ENCODE assay signal across 17 cellular contexts in genomic region chr2:140667203-140667602, GRCh38.
DNase-seq lines count a peak whose midpoint lies in the region; ATAC-seq, FAIRE-seq and TF ChIP-seq lines count a peak whose summit lies in the region.
"Had no signal": no experiment of that assay in that cellular context is flagged by ENCODE, and none has a peak within 500 bp of the region (broad histone marks: within the 10 kb centered on the region; RNA-seq: fewer than 3 reads in every experiment).

No MANE protein-coding gene starts in this region.

- no peaks in the 10 kb centered on the region for H3F3A ChIP-seq in GM23338 (replicated peaks; ENCODE audit: low read depth)

- H3K56ac ChIP-seq in H1 (replicated peaks; ENCODE audit: insufficient read length, low read depth, low read length) = no peak overlapping the region

- no peak overlapping the region for H3K9ac ChIP-seq in H1 (replicated peaks in 1 of 4; ENCODE audit: extremely low read depth in 1 of 4, low read depth in 3 of 4, low read length in 3 of 4)
- H3K9ac ChIP-seq: GM23248 had no signal

- H3K27me3 Mint-ChIP-seq in GM23338 (ENCODE audit: insufficient read depth, low read depth, poor library complexity) = no peaks in the 10 kb centered on the region
- H3K27me3 Mint-ChIP-seq: B cell; CD4-positive, alpha-beta T cell; IgD-negative memory B cell had no signal

- WGBS in H1 (ENCODE audit: extremely low coverage in 1 of 2, insufficient coverage in 1 of 2, insufficient read length in 1 of 2, insufficient replicate concordance in 2 of 2, low coverage in 1 of 2, low lambda C conversion rate in 2 of 2, missing lambda C conversion rate in 1 of 2), 2 experiments = 95% methylated on average over 2 of the region's 2 CpGs; no CpG with 5 or more reads in 1 of the 2 experiments
- 33 to 47% (median 44%) methylated on average over 2 of the region's 2 CpGs for WGBS in stomach, 5 donors

- H3K79me1 ChIP-seq in H1 (ENCODE audit: low read depth, low read length) = no peaks in the 10 kb centered on the region

- no peaks in the 10 kb centered on the region; the same call in 2 of the 3 replicates for H3K4me1 Mint-ChIP-seq in GM23338
- H3K4me1 Mint-ChIP-seq: B cell, H9, IgD-negative memory B cell had no signal

- H3K27ac Mint-ChIP-seq in GM23338 = 0 out of 2 replicates have a peak overlapping the region, but pooled peaks have one; percentile 33
- H3K27ac Mint-ChIP-seq: B cell; CD4-positive, alpha-beta T cell; IgD-negative memory B cell had no signal

- no peak overlapping the region for H3K27ac ChIP-seq in GM23338 (ENCODE audit: low read depth)
- H3K27ac ChIP-seq in H1 (ENCODE audit: low read depth, low read length) = no peak overlapping the region
- H3K27ac ChIP-seq in stomach = peak overlapping the region; percentile 2 to 61 (median 34)
- H3K27ac ChIP-seq: GM23248 had no signal

- no peak for FAIRE-seq in H1 (lab: Jason Lieb, UNC)
- FAIRE-seq: A204.1, GM18507 had no signal

- H3K79me2 ChIP-seq in GM23338 (replicated peaks; ENCODE audit: insufficient read depth) (no peaks in the 10 kb centered on the region), H1 (ENCODE audit: control insufficient read depth in 1 of 2, insufficient read depth in 2 of 2, low read length in 2 of 2) (no peaks in the 10 kb centered on the region)

- DNase-seq in NCI-H2029 treated with DMSO at 0.1 percent for 48 hours (lab: John Stamatoyannopoulos, UW) = peak; percentile 4
- no peak for DNase-seq in NCI-H2029 (lab: John Stamatoyannopoulos, UW)
- no peak for DNase-seq in GM23338 (ENCODE audit: low spot score)
- DNase-seq in H1 (ENCODE audit: low read depth in 1 of 2, low spot score in 2 of 2) = no peak
- no peak for DNase-seq in stomach
- DNase-seq in NCI-H526 treated with DMSO at 0.1 percent for 48 hours (lab: John Stamatoyannopoulos, UW) = no peak
- DNase-seq: C1 segment of cervical spinal cord; Calu3; CD4-positive, alpha-beta T cell; DMS 273 treated with DMSO at 0.1 percent for 48 hours; GM23248; H9 had no signal

- H3K27me3 ChIP-seq in GM23338 (ENCODE audit: insufficient read depth) (no peaks in the 10 kb centered on the region), H1 (replicated peaks in 1 of 4; ENCODE audit: control insufficient read depth in 3 of 4, extremely low read depth in 1 of 4, insufficient read depth in 3 of 4, low read length in 3 of 4) (no peaks in the 10 kb centered on the region), stomach (no peaks in the 10 kb centered on the region)

- no peak overlapping the region for H3K23ac ChIP-seq in H1 (ENCODE audit: insufficient read length)

- H3K36me3 Mint-ChIP-seq in GM23338 (ENCODE audit: low read depth) = no peaks in the 10 kb centered on the region
- H3K36me3 Mint-ChIP-seq: IgD-negative memory B cell had no signal

- no peak overlapping the region for H4K8ac ChIP-seq in H1 (ENCODE audit: extremely low read depth, insufficient read depth, low read length)

- H3K4me3 ChIP-seq in GM23338 = no peak overlapping the region
- no peak overlapping the region for H3K4me3 ChIP-seq in H1 (ENCODE audit: extremely low read depth in 1 of 4, insufficient read depth in 2 of 4, low read depth in 3 of 4, low read length in 4 of 4)
- no peak overlapping the region for H3K4me3 ChIP-seq in stomach
- H3K4me3 ChIP-seq: GM23248 had no signal

- H3K9me3 ChIP-seq in H1 (ENCODE audit: insufficient read depth in 2 of 2, low read depth in 1 of 2, low read length in 1 of 2) (no peaks in the 10 kb centered on the region), stomach (no peaks in the 10 kb centered on the region)

- H3K36me3 ChIP-seq in GM23338 (ENCODE audit: insufficient read depth) (no peaks in the 10 kb centered on the region), H1 (ENCODE audit: control insufficient read depth in 2 of 4, insufficient read depth in 4 of 4, low read length in 3 of 4) (no peaks in the 10 kb centered on the region), stomach (no peaks in the 10 kb centered on the region)

- H3K9me3 Mint-ChIP-seq in GM23338 = no peaks in the 10 kb centered on the region
- H3K9me3 Mint-ChIP-seq: H9 had no signal

- no peak overlapping the region for H2BK5ac ChIP-seq in H1 (ENCODE audit: low read depth, low read length)

- H4K5ac ChIP-seq in H1 (ENCODE audit: insufficient read length, low read depth, low read length) = no peak overlapping the region

- H2BK120ac ChIP-seq in H1 (replicated peaks; ENCODE audit: low read depth, low read length) = no peak overlapping the region

- no peak overlapping the region for H2AK5ac ChIP-seq in H1 (ENCODE audit: low read depth, low read length)

- POLR2A ChIA-PET in H1 (lab: Charles Lee; ENCODE audit: partially characterized antibody) = no interaction called here

- no peak overlapping the region for H2BK15ac ChIP-seq in H1 (ENCODE audit: low read length)

- no peaks in the 10 kb centered on the region for H3K9me2 ChIP-seq in GM23338 (ENCODE audit: insufficient read depth)

- H3K4me2 ChIP-seq in GM23338 = no peak overlapping the region
- H3K4me2 ChIP-seq in H1 (ENCODE audit: insufficient read depth in 1 of 2, low read depth in 2 of 2, low read length in 2 of 2) = no peak overlapping the region

- H3K4me3 Mint-ChIP-seq in GM23338 = no peak overlapping the region
- H3K4me3 Mint-ChIP-seq: B cell; CD4-positive, alpha-beta T cell; H9; IgD-negative memory B cell had no signal

- TF ChIP-seq CTCF in GM23338 (conservative IDR thresholded peaks at IDR 0.05; ENCODE audit: low read depth in 2 of 2) = no peak
- TF ChIP-seq CTCF in H1 (IDR thresholded peaks at IDR 0.05; ENCODE audit: control extremely low read depth in 1 of 3, insufficient read depth in 1 of 3, low read depth in 1 of 3, low read length in 3 of 3) = no peak
- no peak for TF ChIP-seq CTCF in stomach (IDR thresholded peaks at IDR 0.05)

- H2AFZ ChIP-seq in GM23338 = no peak overlapping the region
- H2AFZ ChIP-seq in H1 (ENCODE audit: low read length) = peak overlapping the region; percentile 13; the same call in 1 of the 2 replicates
- H2AFZ ChIP-seq: GM23248 had no signal

- no peak overlapping the region for H2BK20ac ChIP-seq in H1 (ENCODE audit: low read length)

- H4K91ac ChIP-seq in H1 (replicated peaks; ENCODE audit: insufficient read length, low read length) = no peak overlapping the region

- H4K20me1 ChIP-seq in GM23338 (replicated peaks; ENCODE audit: insufficient read depth) (no peaks in the 10 kb centered on the region), H1 (replicated peaks in 1 of 2; ENCODE audit: control insufficient read depth in 1 of 2, insufficient read depth in 2 of 2, low read length in 2 of 2) (no peaks in the 10 kb centered on the region)

- no peak overlapping the region for H3K18ac ChIP-seq in H1 (ENCODE audit: extremely low read depth, low read length)

- no peaks in the 10 kb centered on the region for H3K4me1 ChIP-seq in GM23338 (ENCODE audit: insufficient read depth)
- no peaks in the 10 kb centered on the region for H3K4me1 ChIP-seq in H1 (replicated peaks in 1 of 4; ENCODE audit: control insufficient read depth in 3 of 4, insufficient read depth in 4 of 4, low read length in 3 of 4)
- H3K4me1 ChIP-seq in stomach = peaks cover 0 to 9% (median 5%) of the 10 kb centered on the region in 4 donors

- intact Hi-C loops in stomach (cut with DNase I; ENCODE audit: low total_unique reads) = no loop called here

- no peak for TF ChIP-seq POLR2A in H1 (IDR thresholded peaks at IDR 0.05; ENCODE audit: control extremely low read depth in 1 of 2, low read depth in 2 of 2, low read length in 2 of 2)
- TF ChIP-seq POLR2A in stomach (IDR thresholded peaks at IDR 0.05) = no peak

- no peak overlapping the region for H3K4ac ChIP-seq in H1 (replicated peaks; ENCODE audit: insufficient read length, low read depth, low read length)

- TF ChIP-seq EP300 in H1 (IDR thresholded peaks at IDR 0.05; ENCODE audit: borderline replicate concordance in 1 of 2, low read depth in 2 of 2, low read length in 2 of 2) (no peak), stomach (IDR thresholded peaks at IDR 0.05) (no peak)

- TF ChIP-seq RAD21 in H1 (IDR thresholded peaks at IDR 0.05 in 1 of 2, conservative IDR thresholded peaks at IDR 0.05 in 1 of 2; ENCODE audit: low read depth in 2 of 2, low read length in 2 of 2) = no peak

- no peaks in the 10 kb centered on the region for H3K23me2 ChIP-seq in H1 (ENCODE audit: low read depth, low read length)

- ATAC-seq in GM23338 (no peak), HG03175 (IDR thresholded peaks at IDR 0.05; ENCODE audit: unreplicated experiment) (no peak)

- H2BK12ac ChIP-seq in H1 (ENCODE audit: low read depth, low read length) = no peak overlapping the region

- CTCF ChIA-PET in H1 (lab: Charles Lee; ENCODE audit: partially characterized antibody) = no interaction called here

- no peak overlapping the region for H3K14ac ChIP-seq in H1 (ENCODE audit: insufficient read length)

TF ChIP-seq in GM23338, 12 proteins besides CTCF, POLR2A, EP300 and RAD21 (continues in another document):
- no peak for TF ChIP-seq NANOG (IDR thresholded peaks at IDR 0.05; ENCODE audit: borderline replicate concordance)
- TF ChIP-seq POLR2AphosphoS5 (IDR thresholded peaks at IDR 0.05; ENCODE audit: low read depth) = no peak

TF ChIP-seq in H1, 55 proteins besides CTCF, POLR2A, EP300 and RAD21 (continues in another document):
- TF ChIP-seq FOSL1 (IDR thresholded peaks at IDR 0.05; ENCODE audit: insufficient read depth, low read depth, low read length) (no peak), SUZ12 (IDR thresholded peaks at IDR 0.05; ENCODE audit: low read length) (no peak), MAX (IDR thresholded peaks at IDR 0.05) (no peak), SIRT6 (IDR thresholded peaks at IDR 0.05; ENCODE audit: low read length) (no peak), BCL11A (IDR thresholded peaks at IDR 0.05; ENCODE audit: low read depth in 2 of 2, low read length in 2 of 2) (no peak), SRF (IDR thresholded peaks at IDR 0.05; ENCODE audit: low read depth, low read length) (no peak), KDM4A (IDR thresholded peaks at IDR 0.05; ENCODE audit: low read depth, low read length, severe bottlenecking) (no peak), SP2 (IDR thresholded peaks at IDR 0.05; ENCODE audit: low read length) (no peak), CHD1 (IDR thresholded peaks at IDR 0.05; ENCODE audit: low read depth, low read length) (no peak)

Comparison
In these comparisons a context has a peak if more than half of its experiments do, and no peak if none do; other contexts are left out.
1. H3K27ac ChIP-seq: peak in stomach (5 of 5); none in GM23338 (single experiment) and H1 (single experiment).